In genomic region chr10:90087197-90088007, GRCh38 we compare ENCODE assay signal across 9 cellular contexts.
DNase-seq lines count a peak whose midpoint lies in the region; ATAC-seq and TF ChIP-seq lines count a peak whose summit lies in the region.
"Had no signal": no experiment of that assay in that cellular context is flagged by ENCODE, and none has a peak within 500 bp of the region (broad histone marks: within the 10 kb centered on the region; RNA-seq: fewer than 3 reads in every experiment).

No MANE protein-coding gene starts in this region.

- peaks cover 11% of the 10 kb centered on the region for H3K4me1 Mint-ChIP-seq in activated T-cell treated with anti-CD3 and anti-CD28 coated beads, Interleukin-2, amount 50 U/mL, for 24 hours (ENCODE audit: low read depth)

- intact Hi-C loops in left ventricle myocardium inferior (cut with micrococcal nuclease), result no loop called here

- CTCF ChIA-PET in RWPE1 (lab: Yijun Ruan, JAX), result interaction anchor here (0.6 kb wide), 2 partner anchors 175 to 529 kb away, joined by 3 to 4 read pairs; no protein-coding TSS in a partner anchor

- H3K36me3 ChIP-seq in left ventricle myocardium inferior, result no peaks in the 10 kb centered on the region

- POLR2A ChIA-PET in RWPE1 (lab: Yijun Ruan, JAX; ENCODE audit: low non-redundant PET), result no interaction called here

- peaks cover 9% of the 10 kb centered on the region for H3K27me3 Mint-ChIP-seq in activated T-cell treated with anti-CD3 and anti-CD28 coated beads, Interleukin-2, amount 50 U/mL, for 24 hours

- no peaks in the 10 kb centered on the region for H3K4me1 ChIP-seq in left ventricle myocardium inferior

- no peaks in the 10 kb centered on the region for H3K36me3 Mint-ChIP-seq in activated T-cell treated with anti-CD3 and anti-CD28 coated beads, Interleukin-2, amount 50 U/mL, for 24 hours (ENCODE audit: low read depth)

- TF ChIP-seq CTCF in RWPE1 (conservative IDR thresholded peaks at IDR 0.05; ENCODE audit: low read depth) (no peak), left ventricle myocardium inferior (IDR thresholded peaks at IDR 0.05; ENCODE audit: borderline replicate concordance) (no peak)

- no peaks in the 10 kb centered on the region for H3K9me3 ChIP-seq in left ventricle myocardium inferior (replicated peaks)

- H3K27me3 ChIP-seq in left ventricle myocardium inferior (ENCODE audit: low read depth), result no peaks in the 10 kb centered on the region
- H3K27me3 ChIP-seq: BLaER1 had no signal

- no peak overlapping the region for H3K4me3 Mint-ChIP-seq in activated T-cell treated with anti-CD3 and anti-CD28 coated beads, Interleukin-2, amount 50 U/mL, for 24 hours

- ATAC-seq in HG03039 (IDR thresholded peaks at IDR 0.05; ENCODE audit: unreplicated experiment), result peak; percentile 99

- H3K4me3 ChIP-seq in left ventricle myocardium inferior, result no peak overlapping the region
- H3K4me3 ChIP-seq: BLaER1 had no signal

- H3K27ac Mint-ChIP-seq in activated T-cell treated with anti-CD3 and anti-CD28 coated beads, Interleukin-2, amount 50 U/mL, for 24 hours, result peak overlapping the region; percentile 13

- DNase-seq in activated T-cell treated with anti-CD3 and anti-CD28 coated beads, Interleukin-2, amount 50 U/mL, for 24 hours, result no peak
- DNase-seq in activated T-cell treated with anti-CD3 and anti-CD28 coated beads for 4 hours, result no peak
- DNase-seq in RWPE1 (ENCODE audit: low spot score), result peak; percentile 59
- DNase-seq in smooth muscle cell of the brain vasculature (ENCODE audit: low read depth, low spot score), result peak; percentile 26
- no peak for DNase-seq in left ventricle myocardium inferior
- no peak for DNase-seq in NCI-H510A treated with DMSO at 0.1 percent for 48 hours (lab: John Stamatoyannopoulos, UW)
- DNase-seq in COR-L47 (lab: John Stamatoyannopoulos, UW), result no peak

- H3K9me3 Mint-ChIP-seq in activated T-cell treated with anti-CD3 and anti-CD28 coated beads, Interleukin-2, amount 50 U/mL, for 24 hours, result no peaks in the 10 kb centered on the region

- H3K27ac ChIP-seq in RWPE1 (no peak overlapping the region), left ventricle myocardium inferior (replicated peaks) (no peak overlapping the region)
- H3K27ac ChIP-seq: BLaER1 had no signal

Comparison
In these comparisons a context has a peak if more than half of its experiments do, and no peak if none do; other contexts are left out.
1. DNase-seq: peak in RWPE1 (single experiment) and smooth muscle cell of the brain vasculature (single experiment); none in activated T-cell treated with anti-CD3 and anti-CD28 coated beads, Interleukin-2, amount 50 U/mL, for 24 hours (single experiment), activated T-cell treated with anti-CD3 and anti-CD28 coated beads for 4 hours (single experiment), left ventricle myocardium inferior (single experiment), NCI-H510A treated with DMSO at 0.1 percent for 48 hours (single experiment) and COR-L47 (single experiment).